In the genomic region with DNA sequence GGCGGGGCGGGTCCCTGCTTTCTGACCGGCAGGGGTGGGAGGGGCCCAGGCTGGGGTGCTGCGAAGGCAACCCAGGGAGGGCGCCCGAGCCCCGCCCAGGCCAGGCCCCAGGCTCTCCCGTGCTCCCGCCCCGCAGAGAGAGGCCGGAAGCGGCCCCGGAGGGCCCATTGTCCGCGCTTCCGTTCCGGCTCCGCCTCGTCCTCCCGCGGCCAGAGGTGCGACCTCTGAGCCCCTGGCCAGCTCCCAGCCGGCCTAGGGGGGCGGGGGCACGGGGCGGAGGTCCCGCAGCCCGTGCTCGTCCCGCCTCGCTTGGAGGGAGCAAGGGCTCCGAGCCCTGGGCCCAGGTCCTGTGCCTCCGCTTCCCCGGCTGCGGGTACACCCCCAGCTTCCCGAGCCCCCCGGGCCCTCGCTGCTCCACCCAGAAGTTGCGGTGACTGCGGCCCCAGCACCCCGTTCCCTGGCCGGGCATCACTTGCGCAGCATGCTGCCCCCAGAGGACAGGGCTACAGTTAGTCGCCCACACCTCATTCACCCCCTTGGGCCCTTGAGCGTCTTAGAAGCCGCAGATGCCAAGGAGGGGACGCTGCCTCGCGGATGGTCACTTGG, we compare ENCODE assay signal across 8 cellular contexts. TPM values are rescaled to one million over a fixed set of nuclear protein-coding genes. Genes with fewer than 3 reads are reported as not detected.
DNase-seq lines count a peak whose midpoint lies in the region; ATAC-seq and TF ChIP-seq lines count a peak whose summit lies in the region.

No MANE protein-coding gene starts in this region.

- H3K27me3 ChIP-seq in iPS DF 6.9 (ENCODE audit: control insufficient read depth, insufficient read depth, low read length) (no peaks in the 10 kb centered on the region), gastrocnemius medialis (no peaks in the 10 kb centered on the region)

- peak; percentile 65 to 79 for TF ChIP-seq POLR2A in gastrocnemius medialis (IDR thresholded peaks at IDR 0.05)

- TF ChIP-seq CTCF in gastrocnemius medialis (IDR thresholded peaks at IDR 0.05 in 4 of 5, conservative IDR thresholded peaks at IDR 0.05 in 1 of 5), result peak in 2 of 5 experiments; percentile 21 to 27

- POLR2A ChIA-PET in T-cell (lab: Charles Lee), result no interaction called here

- no peaks in the 10 kb centered on the region for H3K36me3 Mint-ChIP-seq in T-cell

- DNase-seq in HuH-7 (ENCODE audit: low spot score), result peak; percentile 98
- DNase-seq in T-cell, result peak in 22 of 34 experiments; percentile 24 to 67 (median 36)
- peak; percentile 88 for DNase-seq in astrocyte of the hippocampus (ENCODE audit: low read depth, low spot score)
- no peak for DNase-seq in iPS DF 6.9 (ENCODE audit: low read depth, low spot score)
- peak; percentile 87 to 91 for DNase-seq in gastrocnemius medialis
- no peak for DNase-seq in dedifferentiated amniotic fluid mesenchymal stem cell (ENCODE audit: extremely low spot score)

- H3K9me3 Mint-ChIP-seq in T-cell, result no peaks in the 10 kb centered on the region

- no peaks in the 10 kb centered on the region for H3K27me3 Mint-ChIP-seq in T-cell

- H3K4me1 ChIP-seq in iPS DF 6.9 (ENCODE audit: control insufficient read depth, insufficient read depth, low read length) (peaks cover 4% of the 10 kb centered on the region), gastrocnemius medialis (peaks cover 41 to 45% of the 10 kb centered on the region in 2 donors)

- peak overlapping the region; percentile 82 to 86 (median 85) for H3K4me3 Mint-ChIP-seq in T-cell

- H3K9me3 ChIP-seq in iPS DF 6.9 (ENCODE audit: control insufficient read depth, insufficient read depth, low read length) (no peaks in the 10 kb centered on the region), gastrocnemius medialis (no peaks in the 10 kb centered on the region)

- peaks cover 13 to 22% (median 16%) of the 10 kb centered on the region in 3 donors for H3K4me1 Mint-ChIP-seq in T-cell

- H3K36me3 ChIP-seq in iPS DF 6.9 (ENCODE audit: control insufficient read depth, insufficient read depth, low read length) (no peaks in the 10 kb centered on the region), gastrocnemius medialis (no peaks in the 10 kb centered on the region)

- peak overlapping the region; percentile 39 to 87 for H3K27ac Mint-ChIP-seq in T-cell

- ATAC-seq in GM21529 (IDR thresholded peaks at IDR 0.05; ENCODE audit: unreplicated experiment) (peak; percentile 95), T-cell (replicated peaks in 1 of 4) (peak; percentile 69 to 84 (median 71)), gastrocnemius medialis (peak; percentile 63 to 68)

- no peak overlapping the region for H3K27ac ChIP-seq in iPS DF 6.9 (ENCODE audit: low read length)
- H3K27ac ChIP-seq in gastrocnemius medialis, result peak overlapping the region; percentile 95 to 99 (median 97)

- CTCF ChIA-PET in T-cell (lab: Charles Lee), result interaction anchor here in 1 of 2 donors (1.0 to 1.9 kb wide), 2 partner anchors 72 to 198 kb away, joined by 3 to 12 read pairs; no protein-coding TSS in a partner anchor

- no CpG with 5 or more reads among the region's 49 CpGs for WGBS in iPS DF 6.9 (ENCODE audit: insufficient coverage, insufficient read length)

- in situ Hi-C loops in gastrocnemius medialis (cut with MboI; ENCODE audit: low sequenced_read_pairs in 4 of 4), result loop anchor here in 1 of 4 donors (10.0 kb wide), 1 partner anchor 132 kb away; no protein-coding TSS in a partner anchor

- peak overlapping the region; percentile 66; the same call in 1 of the 2 replicates for H3K4me3 ChIP-seq in GM08714 (ENCODE audit: low read length)
- peak overlapping the region; percentile 68; the same call in 1 of the 2 replicates for H3K4me3 ChIP-seq in iPS DF 6.9 (ENCODE audit: low read length)
- peak overlapping the region; percentile 77 to 97 (median 88) for H3K4me3 ChIP-seq in gastrocnemius medialis

- intact Hi-C loops in gastrocnemius medialis (cut with DNase I; ENCODE audit: low total_unique reads), result loop anchor here (1.0 to 5.0 kb wide), 4 partner anchors 20 to 198 kb away; partner anchors contain the start of gene PLXND1

RNA-seq across cellular contexts. Expression of gene PLXND1, which starts 20.4 kb away (rescaled TPM):
- total RNA-seq in T-cell (10 to 100 TPM; 13.6 to 53.3 (median 44.9) TPM), gastrocnemius medialis (10 to 100 TPM; 15.7 to 70.9 (median 19.9) TPM)

Comparison
In these comparisons a context has a peak if more than half of its experiments do, and no peak if none do; other contexts are left out.
1. DNase-seq: peak in HuH-7 (single experiment), T-cell (22 of 34), astrocyte of the hippocampus (single experiment) and gastrocnemius medialis (2 of 2); none in iPS DF 6.9 (single experiment) and dedifferentiated amniotic fluid mesenchymal stem cell (single experiment).
2. Peak in every context shown above with its lines, with median percentiles within 50 percentile points of each other: H3K4me3 ChIP-seq and ATAC-seq.